ENCODE assay signal across 8 cellular contexts in the genomic region with DNA sequence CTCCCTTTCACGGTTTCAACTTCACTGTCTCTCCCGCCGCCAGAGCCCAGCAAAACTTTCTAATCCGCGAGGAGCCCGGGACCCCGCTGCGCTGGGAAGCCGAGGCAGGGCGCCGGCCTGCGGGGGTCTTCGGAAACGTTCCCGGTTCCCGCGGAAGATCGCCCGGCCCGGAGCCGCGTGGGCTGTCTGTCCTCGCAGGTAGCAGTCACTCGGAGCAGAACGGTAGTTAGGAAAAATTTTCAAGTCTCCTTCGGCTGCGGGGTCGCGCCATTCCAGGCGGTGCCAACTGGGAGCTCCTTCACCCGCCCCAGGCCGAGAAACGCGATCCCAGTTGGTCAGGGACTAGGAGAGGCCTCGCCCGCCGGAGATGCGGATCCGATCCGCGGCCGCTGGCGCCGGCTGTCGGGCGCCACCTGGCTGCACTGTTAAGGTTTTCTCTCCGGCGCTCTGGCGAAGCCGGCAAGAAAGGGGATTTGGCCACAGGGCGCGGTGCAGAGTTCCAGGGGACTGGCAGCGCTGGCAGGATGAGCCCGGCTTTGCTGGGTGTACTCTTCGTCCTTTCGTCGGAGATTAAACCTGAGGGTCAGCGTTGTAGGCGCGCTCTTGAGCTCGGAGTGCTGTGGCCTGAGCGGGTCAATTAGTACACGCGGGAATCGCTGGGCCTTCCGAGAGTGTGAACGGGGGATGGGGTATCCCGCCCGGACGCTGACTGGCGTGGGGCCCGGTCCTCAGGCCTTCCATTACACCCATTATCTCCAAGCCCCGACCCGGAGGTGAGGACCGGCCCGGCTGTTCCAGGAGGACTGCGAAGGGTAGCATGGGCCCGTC.
DNase-seq lines count a peak whose midpoint lies in the region; ATAC-seq, FAIRE-seq and TF ChIP-seq lines count a peak whose summit lies in the region.

No MANE protein-coding gene starts in this region.

- no peaks in the 10 kb centered on the region for H3K36me3 ChIP-seq in effector memory CD4-positive, alpha-beta T cell (ENCODE audit: control insufficient read depth, insufficient read depth, low read length)
- H3K36me3 ChIP-seq in lower lobe of right lung = no peaks in the 10 kb centered on the region

- intact Hi-C loops in lower lobe of right lung (cut with DNase I) = no loop called here

- H3K27ac ChIP-seq in effector memory CD4-positive, alpha-beta T cell (ENCODE audit: insufficient read depth, low read length, poor library complexity, severe bottlenecking) = no peak overlapping the region
- peak overlapping the region; percentile 37 for H3K27ac ChIP-seq in lower lobe of right lung

- FAIRE-seq in D721Med (lab: Jason Lieb, UNC) = no peak

- ATAC-seq in HG02798 (IDR thresholded peaks at IDR 0.05; ENCODE audit: poor library complexity, unreplicated experiment) (peak; percentile 66), lower lobe of right lung (peak; percentile 95 to 96), HG02588 (IDR thresholded peaks at IDR 0.05; ENCODE audit: unreplicated experiment) (no peak)

- peak; percentile 44 for DNase-seq in D721Med (ENCODE audit: insufficient read length, low spot score)
- peak; percentile 71 for DNase-seq in NCI-H69 (lab: John Stamatoyannopoulos, UW)
- DNase-seq in activated CD8-positive, alpha-beta memory T cell treated with anti-CD3 and anti-CD28 coated beads for 24 hours = peak; percentile 88
- peak; percentile 20 to 43 (median 35) for DNase-seq in effector memory CD4-positive, alpha-beta T cell
- DNase-seq in lower lobe of right lung = peak; percentile 90
- DNase-seq in stimulated activated CD4-positive, alpha-beta T cell treated with anti-CD3 and anti-CD28 coated beads, Interleukin-4, amount 100 ng/mL, for 1 hour = peak; percentile 72

- peak overlapping the region; percentile 51 for H3K4me3 ChIP-seq in effector memory CD4-positive, alpha-beta T cell (ENCODE audit: insufficient read depth, low read depth, low read length, poor library complexity, severe bottlenecking)
- peak overlapping the region; percentile 59 for H3K4me3 ChIP-seq in lower lobe of right lung

- TF ChIP-seq CTCF in D721Med (IDR thresholded peaks at IDR 0.05; ENCODE audit: insufficient read depth, missing control alignments) = peak; percentile 40
- peak; percentile 76 for TF ChIP-seq CTCF in lower lobe of right lung (IDR thresholded peaks at IDR 0.05)

- peaks cover 5% of the 10 kb centered on the region for H3K27me3 ChIP-seq in effector memory CD4-positive, alpha-beta T cell (replicated peaks; ENCODE audit: control insufficient read depth, insufficient read depth, low read length, poor library complexity, severe bottlenecking)
- H3K27me3 ChIP-seq in lower lobe of right lung (ENCODE audit: low read depth) = no peaks in the 10 kb centered on the region

- peaks cover 4% of the 10 kb centered on the region for H3K4me1 ChIP-seq in effector memory CD4-positive, alpha-beta T cell (ENCODE audit: control insufficient read depth, insufficient read depth, low read length, poor library complexity, severe bottlenecking)
- H3K4me1 ChIP-seq in lower lobe of right lung = peaks cover 13% of the 10 kb centered on the region

- no peaks in the 10 kb centered on the region for H3K9me3 ChIP-seq in effector memory CD4-positive, alpha-beta T cell (ENCODE audit: control insufficient read depth, low read length)
- no peaks in the 10 kb centered on the region for H3K9me3 ChIP-seq in lower lobe of right lung

Comparison
In these comparisons a context has a peak if more than half of its experiments do, and no peak if none do; other contexts are left out.
1. DNase-seq: peak in every context shown above with its lines; median percentile 90 in lower lobe of right lung; 88 in activated CD8-positive, alpha-beta memory T cell treated with anti-CD3 and anti-CD28 coated beads for 24 hours; 72 in stimulated activated CD4-positive, alpha-beta T cell treated with anti-CD3 and anti-CD28 coated beads, Interleukin-4, amount 100 ng/mL, for 1 hour; 71 in NCI-H69; 44 in D721Med; 35 in effector memory CD4-positive, alpha-beta T cell.